Comparison of ENCODE assay signal across 8 cellular contexts in the genomic region with DNA sequence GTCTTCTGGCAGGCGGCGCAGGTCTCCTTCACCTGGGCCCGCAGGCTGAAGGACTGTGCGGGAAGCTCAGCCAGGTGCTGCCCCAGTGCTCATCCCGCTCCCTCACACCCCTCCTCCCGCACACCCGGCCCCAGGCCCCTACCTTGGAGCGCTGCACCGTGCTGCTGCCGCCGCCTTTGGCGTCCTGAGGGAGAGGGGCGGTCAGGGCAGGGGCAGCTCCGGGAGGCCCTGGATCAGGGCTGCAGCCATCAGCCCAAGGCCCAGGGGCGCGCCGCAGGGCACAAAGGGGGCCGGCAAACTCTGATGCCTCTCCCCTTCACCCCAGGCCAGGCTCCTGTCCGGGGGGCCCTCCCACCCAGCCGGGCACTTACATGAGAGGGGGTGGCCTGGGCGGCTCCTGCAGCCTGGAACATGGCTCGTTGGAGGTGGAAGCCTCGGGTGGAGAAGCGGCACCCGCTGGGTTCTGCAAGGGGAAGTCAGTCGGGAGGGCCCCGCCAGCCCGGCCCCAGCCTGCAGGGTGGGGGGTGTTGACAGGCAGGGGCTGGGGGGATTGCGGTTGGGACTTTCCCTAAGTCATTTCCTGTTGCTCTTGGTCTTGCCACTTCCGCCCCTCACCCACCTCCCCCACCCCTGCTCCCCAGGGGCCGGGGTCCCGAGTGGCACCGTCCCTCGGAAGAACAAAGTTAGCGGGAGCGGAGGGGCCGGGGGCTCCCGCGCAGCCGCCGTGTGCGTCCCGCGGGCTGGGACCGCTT. TPM values are rescaled to one million over a fixed set of nuclear protein-coding genes. Genes with fewer than 3 reads are reported as not detected.
DNase-seq lines count a peak whose midpoint lies in the region; ATAC-seq, FAIRE-seq and TF ChIP-seq lines count a peak whose summit lies in the region.

No MANE protein-coding gene starts in this region.

- H2AFZ ChIP-seq in endothelial cell of umbilical vein (ENCODE audit: low read depth, low read length), result no peak overlapping the region

- no peaks in the 10 kb centered on the region for H3K9me3 ChIP-seq in CD8-positive, alpha-beta T cell (ENCODE audit: low read length)
- H3K9me3 ChIP-seq in endothelial cell of umbilical vein (replicated peaks; ENCODE audit: control insufficient read depth, insufficient read depth, low read length), result no peaks in the 10 kb centered on the region

- dilution Hi-C loops in endothelial cell of umbilical vein (cut with MboI; ENCODE audit: extremely low pct_ligation_motif_present, low sequenced_read_pairs), result no loop called here

- peak overlapping the region; percentile 81 for H3K4me3 ChIP-seq in CD8-positive, alpha-beta T cell (ENCODE audit: low read depth, low read length)
- peak overlapping the region; percentile 15 to 61 (median 42) for H3K4me3 ChIP-seq in endothelial cell of umbilical vein (replicated peaks in 1 of 3; ENCODE audit: insufficient read depth in 1 of 3, low read depth in 1 of 3, low read length in 3 of 3)

- H3K9me1 ChIP-seq in endothelial cell of umbilical vein (replicated peaks; ENCODE audit: control insufficient read depth, extremely low read depth, insufficient read depth, low read length), result no peaks in the 10 kb centered on the region

- H3K4me1 ChIP-seq in CD8-positive, alpha-beta T cell (ENCODE audit: insufficient read depth, low read length), result peaks cover 53% of the 10 kb centered on the region
- peaks cover 20% of the 10 kb centered on the region for H3K4me1 ChIP-seq in endothelial cell of umbilical vein (ENCODE audit: control insufficient read depth, extremely low read depth, insufficient read depth, low read length)

- DNase-seq in CD8-positive, alpha-beta T cell, result peak; percentile 83 to 97 (median 92)
- peak; percentile 24 to 76 for DNase-seq in NCI-H526 (lab: John Stamatoyannopoulos, UW)
- peak; percentile 68 to 76 for DNase-seq in activated CD8-positive, alpha-beta memory T cell treated with anti-CD3 and anti-CD28 coated beads for 1 hour (ENCODE audit: extremely low read depth in 1 of 2, low read depth in 1 of 2)
- peak; percentile 56 for DNase-seq in endothelial cell of umbilical vein (ENCODE audit: low read depth, low spot score)
- peak; percentile 88 for DNase-seq in natural killer cell treated with Interleukin-12 subunit alpha and Interleukin-12 subunit beta and Interleukin-15 and Interleukin-18, amount 100 ng/mL, for 72 hours (ENCODE audit: low spot score)
- peak; percentile 88 to 91 for DNase-seq in stimulated activated naive CD8-positive, alpha-beta T cell treated with anti-CD3 and anti-CD28 coated beads, Interleukin-15, amount 100 ng/mL, for 72 hours
- no peak for DNase-seq in RKO (ENCODE audit: low spot score)

- peak overlapping the region; percentile 48 for H3K4me2 ChIP-seq in endothelial cell of umbilical vein (ENCODE audit: insufficient read depth, low read length)

- TF ChIP-seq POLR2A in endothelial cell of umbilical vein (IDR thresholded peaks at IDR 0.05; ENCODE audit: low read depth, low read length), result peak; percentile 25

- no peak for TF ChIP-seq CTCF in CD8-positive, alpha-beta T cell (IDR thresholded peaks at IDR 0.05)
- TF ChIP-seq CTCF in endothelial cell of umbilical vein (IDR thresholded peaks at IDR 0.05; ENCODE audit: extremely low read depth in 1 of 2, insufficient read depth in 1 of 2, low read depth in 1 of 2, low read length in 2 of 2), result no peak

- H3K27ac ChIP-seq in CD8-positive, alpha-beta T cell (ENCODE audit: low read depth, low read length), result peak overlapping the region; percentile 65
- H3K27ac ChIP-seq in endothelial cell of umbilical vein (ENCODE audit: insufficient read depth, low read depth, low read length), result peak overlapping the region; percentile 48

- peaks cover 67% of the 10 kb centered on the region for H3K4me1 Mint-ChIP-seq in CD8-positive, alpha-beta T cell (ENCODE audit: low read depth)
- H3K4me1 Mint-ChIP-seq in natural killer cell treated with Interleukin-12 subunit alpha and Interleukin-12 subunit beta and Interleukin-15 and Interleukin-18, amount 100 ng/mL, for 72 hours (ENCODE audit: low read depth in 2 of 2), result peaks cover 53 to 56% of the 10 kb centered on the region in 2 donors
- H3K4me1 Mint-ChIP-seq in stimulated activated naive CD8-positive, alpha-beta T cell treated with anti-CD3 and anti-CD28 coated beads, Interleukin-15, amount 100 ng/mL, for 72 hours, result peaks cover 66% of the 10 kb centered on the region

- BruUV-seq in endothelial cell of umbilical vein (replicated peaks; lab: Mats Ljungman, UMichigan), result no TSS peak

- peaks cover 56% of the 10 kb centered on the region for H3K36me3 Mint-ChIP-seq in CD8-positive, alpha-beta T cell
- peaks cover 5% of the 10 kb centered on the region for H3K36me3 Mint-ChIP-seq in natural killer cell treated with Interleukin-12 subunit alpha and Interleukin-12 subunit beta and Interleukin-15 and Interleukin-18, amount 100 ng/mL, for 72 hours

- peak; percentile 30 for ATAC-seq in CD8-positive, alpha-beta T cell
- ATAC-seq in GM21423 (IDR thresholded peaks at IDR 0.05; ENCODE audit: unreplicated experiment), result peak; percentile 31
- ATAC-seq in natural killer cell treated with Interleukin-12 subunit alpha and Interleukin-12 subunit beta and Interleukin-15 and Interleukin-18, amount 100 ng/mL, for 72 hours, result peak; percentile 57 to 62
- ATAC-seq in stimulated activated naive CD8-positive, alpha-beta T cell treated with anti-CD3 and anti-CD28 coated beads, Interleukin-15, amount 100 ng/mL, for 72 hours, result peak; percentile 38

- POLR2A ChIA-PET in CD8-positive, alpha-beta T cell (lab: Charles Lee), result interaction anchor here (0.7 to 12.1 kb wide), 20 partner anchors 9 to 807 kb away, joined by 3 to 649 read pairs (median 6); partner anchors contain the start of genes CCDC47, CEP95, DDX42 and DDX5
- POLR2A ChIA-PET in endothelial cell of umbilical vein (lab: Charles Lee), result interaction anchor here (1.0 kb wide), 1 partner anchor 127 kb away, joined by 4 read pairs; no protein-coding TSS in a partner anchor

- peak overlapping the region; percentile 98 for H3K27ac Mint-ChIP-seq in CD8-positive, alpha-beta T cell
- H3K27ac Mint-ChIP-seq in natural killer cell treated with Interleukin-12 subunit alpha and Interleukin-12 subunit beta and Interleukin-15 and Interleukin-18, amount 100 ng/mL, for 72 hours, result peak overlapping the region; percentile 66 to 85
- peak overlapping the region; percentile 90 to 99 for H3K27ac Mint-ChIP-seq in stimulated activated naive CD8-positive, alpha-beta T cell treated with anti-CD3 and anti-CD28 coated beads, Interleukin-15, amount 100 ng/mL, for 72 hours

- intact Hi-C loops in CD8-positive, alpha-beta T cell (cut with DNase I, micrococcal nuclease), result loop anchor here (1.0 to 10.0 kb wide), 13 partner anchors 11 to 808 kb away; partner anchors contain the start of genes FTSJ3 (in 2 of the 2), MAP3K3 (in 2 of the 2), PSMC5 (in 2 of the 2) and CCDC47 (in 1 of the 2)
- intact Hi-C loops in endothelial cell of umbilical vein (cut with micrococcal nuclease), result loop anchor here (1.0 to 2.0 kb wide), 3 partner anchors 23 to 136 kb away; no protein-coding TSS in a partner anchor

- H3K27me3 ChIP-seq in CD8-positive, alpha-beta T cell (ENCODE audit: insufficient read depth, low read length), result no peaks in the 10 kb centered on the region
- H3K27me3 ChIP-seq in endothelial cell of umbilical vein (ENCODE audit: control insufficient read depth in 2 of 2, insufficient read depth in 2 of 2, low read length in 2 of 2), result no peaks in the 10 kb centered on the region

- H3K9me3 Mint-ChIP-seq in CD8-positive, alpha-beta T cell, result no peaks in the 10 kb centered on the region
- H3K9me3 Mint-ChIP-seq in natural killer cell treated with Interleukin-12 subunit alpha and Interleukin-12 subunit beta and Interleukin-15 and Interleukin-18, amount 100 ng/mL, for 72 hours, result no peaks in the 10 kb centered on the region
- H3K9me3 Mint-ChIP-seq in stimulated activated naive CD8-positive, alpha-beta T cell treated with anti-CD3 and anti-CD28 coated beads, Interleukin-15, amount 100 ng/mL, for 72 hours, result no peaks in the 10 kb centered on the region

- H4K20me1 ChIP-seq in endothelial cell of umbilical vein (replicated peaks; ENCODE audit: control insufficient read depth, extremely low read depth, insufficient read depth, low read length), result no peaks in the 10 kb centered on the region

- peak overlapping the region; percentile 41 for H3K9ac ChIP-seq in endothelial cell of umbilical vein (replicated peaks; ENCODE audit: extremely low read depth, insufficient read depth, low read length)

- H3K4me3 Mint-ChIP-seq in CD8-positive, alpha-beta T cell, result peak overlapping the region; percentile 98
- H3K4me3 Mint-ChIP-seq in natural killer cell treated with Interleukin-12 subunit alpha and Interleukin-12 subunit beta and Interleukin-15 and Interleukin-18, amount 100 ng/mL, for 72 hours, result peak overlapping the region; percentile 89
- H3K4me3 Mint-ChIP-seq in stimulated activated naive CD8-positive, alpha-beta T cell treated with anti-CD3 and anti-CD28 coated beads, Interleukin-15, amount 100 ng/mL, for 72 hours, result peak overlapping the region; percentile 90 to 98

- CTCF ChIA-PET in CD8-positive, alpha-beta T cell (lab: Charles Lee), result interaction anchor here (1.0 to 13.2 kb wide), 9 partner anchors 11 to 150 kb away, joined by 3 to 233 read pairs (median 8); partner anchors contain the start of genes CCDC47 and DDX42
- CTCF ChIA-PET in endothelial cell of umbilical vein (lab: Charles Lee), result interaction anchor here (0.9 to 6.6 kb wide), 7 partner anchors 11 to 274 kb away, joined by 3 to 36 read pairs (median 6); no protein-coding TSS in a partner anchor

- peaks cover 9% of the 10 kb centered on the region for H3K79me2 ChIP-seq in endothelial cell of umbilical vein (ENCODE audit: control insufficient read depth, insufficient read depth, low read length)

- H3K36me3 ChIP-seq in CD8-positive, alpha-beta T cell (ENCODE audit: insufficient read depth, low read length), result peaks cover 22% of the 10 kb centered on the region
- peaks cover 0 to 13% of the 10 kb centered on the region in 2 experiments for H3K36me3 ChIP-seq in endothelial cell of umbilical vein (ENCODE audit: control insufficient read depth in 2 of 2, extremely low read depth in 1 of 2, insufficient read depth in 2 of 2, low read length in 2 of 2)

- no peaks in the 10 kb centered on the region for H3K27me3 Mint-ChIP-seq in CD8-positive, alpha-beta T cell (ENCODE audit: low read depth)
- H3K27me3 Mint-ChIP-seq in natural killer cell treated with Interleukin-12 subunit alpha and Interleukin-12 subunit beta and Interleukin-15 and Interleukin-18, amount 100 ng/mL, for 72 hours, result no peaks in the 10 kb centered on the region
- no peaks in the 10 kb centered on the region for H3K27me3 Mint-ChIP-seq in stimulated activated naive CD8-positive, alpha-beta T cell treated with anti-CD3 and anti-CD28 coated beads, Interleukin-15, amount 100 ng/mL, for 72 hours

- peak; percentile 54 for FAIRE-seq in endothelial cell of umbilical vein (lab: Jason Lieb, UNC)

RNA-seq across cellular contexts. Expression of gene LIMD2, which starts 0.9 kb away (rescaled TPM):
- 100 to 1,000 TPM; 828 to 849 TPM for total RNA-seq in CD8-positive, alpha-beta T cell
- total RNA-seq in endothelial cell of umbilical vein, result 69.0 TPM in 2 replicates
- 83.9 and 99.9 TPM in 2 replicates for polyA plus RNA-seq in endothelial cell of umbilical vein
- 49.3 and 79.2 TPM in 2 replicates for polyA plus RNA-seq in endothelial cell of umbilical vein (2011; cell fraction: cytosol; rRNA removed)
- polyA plus RNA-seq in endothelial cell of umbilical vein (2011; cell fraction: nucleus; rRNA removed), result 178 and 208 TPM in 2 replicates
- polyA plus RNA-seq in endothelial cell of umbilical vein (2012), result 39.9 and 71.5 TPM in 2 replicates
- polyA minus RNA-seq in endothelial cell of umbilical vein, result 19.3 and 23.6 TPM in 2 replicates
- polyA minus RNA-seq in endothelial cell of umbilical vein (2011; cell fraction: cytosol; rRNA and poly(A)+ RNA removed), result not detected
- 13.0 and 34.0 TPM in 2 replicates for polyA minus RNA-seq in endothelial cell of umbilical vein (2011; cell fraction: nucleus; rRNA and poly(A)+ RNA removed)
- total RNA-seq in natural killer cell treated with Interleukin-12 subunit alpha and Interleukin-12 subunit beta and Interleukin-15 and Interleukin-18, amount 100 ng/mL, for 72 hours, result 100 to 1,000 TPM; 114 to 185 TPM

RNA-seq across cellular contexts. Expression of gene STRADA, which starts 42.5 kb away (rescaled TPM):
- 10 to 100 TPM; 54.7 to 63.6 TPM for total RNA-seq in CD8-positive, alpha-beta T cell
- total RNA-seq in endothelial cell of umbilical vein, result 47.0 and 49.6 TPM in 2 replicates
- 53.6 and 55.1 TPM in 2 replicates for polyA plus RNA-seq in endothelial cell of umbilical vein
- polyA plus RNA-seq in endothelial cell of umbilical vein (2011; cell fraction: cytosol; rRNA removed), result 29.3 and 30.7 TPM in 2 replicates
- 103 and 107 TPM in 2 replicates for polyA plus RNA-seq in endothelial cell of umbilical vein (2011; cell fraction: nucleus; rRNA removed)
- polyA plus RNA-seq in endothelial cell of umbilical vein (2012), result 37.1 and 46.6 TPM in 2 replicates
- 39.6 and 51.0 TPM in 2 replicates for polyA minus RNA-seq in endothelial cell of umbilical vein
- polyA minus RNA-seq in endothelial cell of umbilical vein (2011; cell fraction: cytosol; rRNA and poly(A)+ RNA removed), result 6.7 TPM
- 37.4 and 55.2 TPM in 2 replicates for polyA minus RNA-seq in endothelial cell of umbilical vein (2011; cell fraction: nucleus; rRNA and poly(A)+ RNA removed)
- total RNA-seq in natural killer cell treated with Interleukin-12 subunit alpha and Interleukin-12 subunit beta and Interleukin-15 and Interleukin-18, amount 100 ng/mL, for 72 hours, result 10 to 100 TPM; 59.5 to 86.5 TPM

Comparison
In these comparisons a context has a peak if more than half of its experiments do, and no peak if none do; other contexts are left out.
1. RNA of gene LIMD2, which starts 0.9 kb away (total RNA-seq): 828 to 849 TPM in CD8-positive, alpha-beta T cell; 114 to 185 TPM in natural killer cell treated with Interleukin-12 subunit alpha and Interleukin-12 subunit beta and Interleukin-15 and Interleukin-18, amount 100 ng/mL, for 72 hours and 69.0 TPM in endothelial cell of umbilical vein; every median in the first group is over 4 times any median in the second.
2. Peak in every context shown above with its lines, with median percentiles within 50 percentile points of each other: ATAC-seq, H3K27ac Mint-ChIP-seq and H3K4me3 Mint-ChIP-seq.